Comparison of ENCODE assay signal across 1 cellular context in genomic region chr5:102796481-102796880, GRCh38.
TF ChIP-seq lines count a peak whose summit lies in the region.

No MANE protein-coding gene starts in this region.

TF ChIP-seq in HepG2, 621 proteins besides CTCF, POLR2A, EP300 and RAD21:
- TF ChIP-seq ZNF639 (CRISPR knock-in tag; conservative IDR thresholded peaks at IDR 0.05) (no peak), CREM (IDR thresholded peaks at IDR 0.05) (0 out of 2 replicates have a peak, but pooled peaks have one; percentile 5), CREM (CRISPR knock-in tag; IDR thresholded peaks at IDR 0.05) (no peak)
- TF ChIP-seq, protein P1, sequence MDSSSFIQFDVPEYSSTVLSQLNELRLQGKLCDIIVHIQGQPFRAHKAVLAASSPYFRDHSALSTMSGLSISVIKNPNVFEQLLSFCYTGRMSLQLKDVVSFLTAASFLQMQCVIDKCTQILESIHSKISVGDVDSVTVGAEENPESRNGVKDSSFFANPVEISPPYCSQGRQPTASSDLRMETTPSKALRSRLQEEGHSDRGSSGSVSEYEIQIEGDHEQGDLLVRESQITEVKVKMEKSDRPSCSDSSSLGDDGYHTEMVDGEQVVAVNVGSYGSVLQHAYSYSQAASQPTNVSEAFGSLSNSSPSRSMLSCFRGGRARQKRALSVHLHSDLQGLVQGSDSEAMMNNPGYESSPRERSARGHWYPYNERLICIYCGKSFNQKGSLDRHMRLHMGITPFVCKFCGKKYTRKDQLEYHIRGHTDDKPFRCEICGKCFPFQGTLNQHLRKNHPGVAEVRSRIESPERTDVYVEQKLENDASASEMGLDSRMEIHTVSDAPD (CRISPR knock-in tag; IDR thresholded peaks at IDR 0.05) = 0 out of 2 replicates have a peak, but pooled peaks have one; percentile 11
